ENCODE assay signal across 8 cellular contexts in the genomic region with DNA sequence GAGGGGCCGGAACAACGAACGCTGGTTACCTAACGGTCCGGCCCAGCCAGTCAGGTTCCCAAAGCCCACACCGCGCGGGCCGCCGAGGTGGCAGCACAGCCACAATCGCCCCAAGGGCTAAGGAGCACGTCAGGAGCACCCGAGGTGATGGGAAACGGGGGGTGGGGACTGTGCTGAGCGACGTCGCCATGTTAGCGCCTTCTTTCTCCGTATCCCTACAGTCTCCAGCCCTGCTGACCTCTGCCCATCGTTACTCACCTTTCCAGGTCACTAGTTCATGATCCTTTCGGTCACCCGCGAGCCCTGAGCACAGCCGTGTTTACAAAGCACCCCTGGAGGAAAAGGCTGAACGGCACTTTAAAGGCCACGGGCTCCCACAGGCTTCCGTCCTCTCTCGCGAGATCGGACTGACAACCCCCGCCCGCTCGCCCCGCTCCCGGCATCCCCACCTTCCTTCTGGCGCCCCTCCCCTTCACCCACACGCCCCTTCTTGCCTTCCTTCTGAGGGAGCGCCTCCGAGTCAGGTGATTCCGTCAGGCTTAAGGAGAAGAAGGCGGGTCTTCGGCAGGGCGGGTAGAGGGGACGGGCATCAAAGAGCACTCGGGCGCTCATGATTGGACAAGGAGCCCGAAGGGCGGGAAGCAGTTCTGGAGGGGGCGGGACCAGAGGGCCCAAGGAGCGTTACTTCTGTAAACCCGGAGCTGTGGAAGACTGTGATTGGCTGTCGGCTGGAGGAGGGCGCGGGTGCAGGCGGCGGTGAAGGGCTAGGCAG. TPM values are rescaled to one million over a fixed set of nuclear protein-coding genes. Genes with fewer than 3 reads are reported as not detected.
A peak's percentile ranks its signal among the peaks of the same experiment; 100 is the strongest.
DNase-seq lines count a peak whose midpoint lies in the region; ATAC-seq, FAIRE-seq and TF ChIP-seq lines count a peak whose summit lies in the region.

A gene with protein sequence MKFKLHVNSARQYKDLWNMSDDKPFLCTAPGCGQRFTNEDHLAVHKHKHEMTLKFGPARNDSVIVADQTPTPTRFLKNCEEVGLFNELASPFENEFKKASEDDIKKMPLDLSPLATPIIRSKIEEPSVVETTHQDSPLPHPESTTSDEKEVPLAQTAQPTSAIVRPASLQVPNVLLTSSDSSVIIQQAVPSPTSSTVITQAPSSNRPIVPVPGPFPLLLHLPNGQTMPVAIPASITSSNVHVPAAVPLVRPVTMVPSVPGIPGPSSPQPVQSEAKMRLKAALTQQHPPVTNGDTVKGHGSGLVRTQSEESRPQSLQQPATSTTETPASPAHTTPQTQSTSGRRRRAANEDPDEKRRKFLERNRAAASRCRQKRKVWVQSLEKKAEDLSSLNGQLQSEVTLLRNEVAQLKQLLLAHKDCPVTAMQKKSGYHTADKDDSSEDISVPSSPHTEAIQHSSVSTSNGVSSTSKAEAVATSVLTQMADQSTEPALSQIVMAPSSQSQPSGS (minus strand): TSS at position 412 of the 772 bp plus-strand sequence. CDS start 31,760 bp downstream, outside the sequence.

- peak within 1 kb of the TSS; percentile 92 for H3K4me3 ChIP-seq in BE2C (ENCODE audit: low read depth, low read length)

- peaks cover 3% of the 10 kb centered on the region; the same call in 1 of the 2 replicates for H3K4me1 ChIP-seq in BE2C

- H3K9me3 ChIP-seq in BE2C = no peaks in the 10 kb centered on the region

- H3K27me3 ChIP-seq in BE2C = no peaks in the 10 kb centered on the region

- TF ChIP-seq CTCF in BE2C (IDR thresholded peaks at IDR 0.05; ENCODE audit: low read depth, low read length) = no peak

- peak; percentile 93 for FAIRE-seq in colon (lab: Jason Lieb, UNC)

- DNase-seq in BE2C (peak; percentile 95), GM19240 (ENCODE audit: insufficient read length, low spot score) (peak; percentile 64), NCI-H526 (lab: John Stamatoyannopoulos, UW) (peak; percentile 99), kidney glomerular epithelial cell (lab: John Stamatoyannopoulos, UW) (peak; percentile 99)
- peak; percentile 98 for DNase-seq in activated CD4-positive, alpha-beta T cell treated with anti-CD3 and anti-CD28 coated beads for 48 hours
- peak; percentile 92 to 94 for DNase-seq in stimulated activated CD4-positive, alpha-beta T cell treated with anti-CD3 and anti-CD28 coated beads, Interleukin-1b, Interleukin-23, amount 100 ng/mL, for 1 hour (ENCODE audit: low read depth in 2 of 2)

- H3K36me3 ChIP-seq in BE2C = no peaks in the 10 kb centered on the region

- ATAC-seq in HG03460 (IDR thresholded peaks at IDR 0.05; ENCODE audit: unreplicated experiment) = peak; percentile 95

RNA-seq across cellular contexts. Expression of the gene that starts here (rescaled TPM):
- polyA plus RNA-seq in BE2C (2012; ENCODE audit: insufficient read depth, insufficient read length, low read depth) = 10.3 TPM

Comparison
In these comparisons a context has a peak if more than half of its experiments do, and no peak if none do; other contexts are left out.
1. Peak in every context shown above with its lines: DNase-seq, ATAC-seq and H3K4me3 ChIP-seq.